18 cellular contexts compared by ENCODE assay signal in genomic region chr21:46356005-46356338, GRCh38. TPM values are rescaled to one million over a fixed set of nuclear protein-coding genes. Genes with fewer than 3 reads are reported as not detected.
DNase-seq lines count a peak whose midpoint lies in the region; ATAC-seq and TF ChIP-seq lines count a peak whose summit lies in the region.
"Had no signal": no experiment of that assay in that cellular context is flagged by ENCODE, and none has a peak within 500 bp of the region (broad histone marks: within the 10 kb centered on the region; RNA-seq: fewer than 3 reads in every experiment).

No MANE protein-coding gene starts in this region.

- H3K27ac ChIP-seq in KMS-11 (peak overlapping the region; percentile 86), OCI-LY1 (ENCODE audit: low read depth, low read length, poor library complexity, severe bottlenecking) (peak overlapping the region; percentile 74), skeletal muscle tissue (ENCODE audit: low read depth, low read length) (peak overlapping the region; percentile 92), sigmoid colon (no peak overlapping the region)
- H3K27ac ChIP-seq: BLaER1 treated with 17β-estradiol and CSF1 and Interleukin-3, amounts not matched to agents 10 nM and 100 nM; GM23248 had no signal

- peaks cover 50% of the 10 kb centered on the region for H3K4me1 ChIP-seq in KMS-11 (ENCODE audit: low read depth, poor library complexity, severe bottlenecking)
- peaks cover 31% of the 10 kb centered on the region for H3K4me1 ChIP-seq in OCI-LY1 (ENCODE audit: insufficient read depth, low read length, severe bottlenecking)
- H3K4me1 ChIP-seq in skeletal muscle tissue (ENCODE audit: control insufficient read depth in 3 of 3, insufficient read depth in 3 of 3, low read length in 3 of 3), result peaks cover 28 to 74% (median 74%) of the 10 kb centered on the region in 3 donors
- H3K4me1 ChIP-seq in sigmoid colon, result no peaks in the 10 kb centered on the region
- H3K4me1 ChIP-seq: BLaER1 treated with 17β-estradiol and CSF1 and Interleukin-3, amounts not matched to agents 10 nM and 100 nM; HAP-1 had no signal

- no peak overlapping the region for H3K4me3 ChIP-seq in KMS-11 (IDR thresholded peaks at IDR 0.05; ENCODE audit: insufficient read depth, low read depth, low read length)
- no peak overlapping the region for H3K4me3 ChIP-seq in OCI-LY1 (ENCODE audit: low read depth, low read length, poor library complexity, severe bottlenecking)
- H3K4me3 ChIP-seq in skeletal muscle tissue (ENCODE audit: low read length in 3 of 3), result no peak overlapping the region
- H3K4me3 ChIP-seq in sigmoid colon, result no peak overlapping the region
- H3K4me3 ChIP-seq: BLaER1 treated with 17β-estradiol and CSF1 and Interleukin-3, amounts not matched to agents 10 nM and 100 nM; GM12878; GM23248; HAP-1 had no signal

- H3K36me3 ChIP-seq in KMS-11 (ENCODE audit: insufficient read depth), result peaks cover 5% of the 10 kb centered on the region; the same call in 1 of the 2 replicates
- peaks cover 73% of the 10 kb centered on the region for H3K36me3 ChIP-seq in OCI-LY1 (ENCODE audit: insufficient read depth, low read length)
- H3K36me3 ChIP-seq in skeletal muscle tissue (ENCODE audit: control insufficient read depth in 3 of 3, insufficient read depth in 3 of 3, low read length in 3 of 3), result peaks cover 68 to 82% (median 80%) of the 10 kb centered on the region in 3 donors
- H3K36me3 ChIP-seq in sigmoid colon, result peaks cover 9 to 92% (median 64%) of the 10 kb centered on the region in 4 donors

- H3K9ac ChIP-seq in KMS-11 (peak overlapping the region; percentile 55; the same call in 1 of the 2 replicates), OCI-LY1 (ENCODE audit: low read length) (no peak overlapping the region; the same call in 1 of the 2 replicates), skeletal muscle tissue (ENCODE audit: low read depth in 1 of 3, low read length in 3 of 3) (peak overlapping the region in 2 of 3 donors; percentile 38 to 74)
- H3K9ac ChIP-seq: BLaER1 treated with 17β-estradiol and CSF1 and Interleukin-3, amounts not matched to agents 10 nM and 100 nM; GM23248 had no signal

- no peak for TF ChIP-seq POLR2A in sigmoid colon (IDR thresholded peaks at IDR 0.05)

- TF ChIP-seq EP300 in sigmoid colon (IDR thresholded peaks at IDR 0.05), result no peak

- H3K9me2 ChIP-seq in OCI-LY1 (ENCODE audit: low read depth, low read length), result no peaks in the 10 kb centered on the region

- TF ChIP-seq CTCF in KMS-11 (conservative IDR thresholded peaks at IDR 0.05; ENCODE audit: low read depth, low read length), result no peak
- TF ChIP-seq CTCF in OCI-LY1 (IDR thresholded peaks at IDR 0.05; ENCODE audit: low read length), result no peak
- no peak for TF ChIP-seq CTCF in sigmoid colon (IDR thresholded peaks at IDR 0.05)

- H2AFZ ChIP-seq in KMS-11 (ENCODE audit: low read depth) (no peak overlapping the region), OCI-LY1 (ENCODE audit: low read length) (no peak overlapping the region)
- H2AFZ ChIP-seq: GM23248 had no signal

- no peak for DNase-seq in NCI-H526 (lab: John Stamatoyannopoulos, UW)
- no peak for DNase-seq in sigmoid colon
- DNase-seq: Calu3; CD8-positive, alpha-beta T cell; DMS 273 treated with DMSO at 0.1 percent for 48 hours; DMS53; DND-41; EL; GM23248 had no signal

- peak overlapping the region; percentile 84 for H3K4me2 ChIP-seq in KMS-11
- H3K4me2 ChIP-seq in OCI-LY1 (ENCODE audit: low read length), result peak overlapping the region; percentile 28; the same call in 1 of the 2 replicates
- H3K4me2 ChIP-seq: BLaER1 treated with 17β-estradiol and CSF1 and Interleukin-3, amounts not matched to agents 10 nM and 100 nM had no signal

- H3K27me3 ChIP-seq in KMS-11 (ENCODE audit: insufficient read depth, low read depth), result no peaks in the 10 kb centered on the region
- no peaks in the 10 kb centered on the region for H3K27me3 ChIP-seq in OCI-LY1 (ENCODE audit: insufficient read depth, low read length)
- H3K27me3 ChIP-seq in skeletal muscle tissue (ENCODE audit: control insufficient read depth in 3 of 3, insufficient read depth in 3 of 3, low read length in 3 of 3), result no peaks in the 10 kb centered on the region
- no peaks in the 10 kb centered on the region for H3K27me3 ChIP-seq in sigmoid colon
- H3K27me3 ChIP-seq: BLaER1 treated with 17β-estradiol and CSF1 and Interleukin-3, amounts not matched to agents 10 nM and 100 nM had no signal

- WGBS in sigmoid colon, 2 donors, result 97 to 98% methylated on average over 13 of the region's 13 CpGs

- intact Hi-C loops in sigmoid colon (cut with DNase I), result no loop called here

- H3F3A ChIP-seq in OCI-LY1 (ENCODE audit: insufficient read depth, low read length), result no peaks in the 10 kb centered on the region

- H3K79me2 ChIP-seq in KMS-11 (ENCODE audit: insufficient read depth, low read depth), result peaks cover 5% of the 10 kb centered on the region; the same call in 1 of the 2 replicates
- no peaks in the 10 kb centered on the region for H3K79me2 ChIP-seq in OCI-LY1 (ENCODE audit: insufficient read depth, low read length)

- ATAC-seq in esophagus mucosa (peak; percentile 5), HG02642 (IDR thresholded peaks at IDR 0.05; ENCODE audit: poor library complexity, unreplicated experiment) (no peak), HG03439 (IDR thresholded peaks at IDR 0.05; ENCODE audit: unreplicated experiment) (no peak)
- ATAC-seq: GM12878 had no signal

- no peaks in the 10 kb centered on the region for H4K20me1 ChIP-seq in KMS-11 (ENCODE audit: insufficient read depth)
- no peaks in the 10 kb centered on the region for H4K20me1 ChIP-seq in OCI-LY1 (ENCODE audit: insufficient read depth, low read length)

- H3K9me3 ChIP-seq in OCI-LY1 (ENCODE audit: low read length) (no peaks in the 10 kb centered on the region), skeletal muscle tissue (ENCODE audit: control insufficient read depth in 3 of 3, low read length in 3 of 3) (no peaks in the 10 kb centered on the region), sigmoid colon (no peaks in the 10 kb centered on the region)
- H3K9me3 ChIP-seq: BLaER1 treated with 17β-estradiol and CSF1 and Interleukin-3, amounts not matched to agents 10 nM and 100 nM; HAP-1 had no signal

RNA-seq across cellular contexts. Expression of gene PCNT, which starts 32.0 kb away (rescaled TPM):
- 18.1 TPM for total RNA-seq in esophagus mucosa
- total RNA-seq in skeletal muscle tissue, result 42.8 TPM
- total RNA-seq in sigmoid colon, result 10 to 100 TPM; 17.4 to 49.6 (median 26.0) TPM
- polyA plus RNA-seq in sigmoid colon, result 10 to 100 TPM in 1 of 3 donors, 1 to 10 TPM in 2; 6.0 to 20.7 (median 6.2) TPM

RNA-seq across cellular contexts. Expression of gene C21orf58, which starts 32.3 kb away (rescaled TPM):
- 4.7 TPM for total RNA-seq in esophagus mucosa
- 3.1 TPM for total RNA-seq in skeletal muscle tissue
- total RNA-seq in sigmoid colon, result 1 to 10 TPM; 1.4 to 4.7 (median 1.9) TPM
- 1 to 10 TPM in 2 of 3 donors, under 1 TPM in 1; 0.92 to 7.4 (median 1.8) TPM for polyA plus RNA-seq in sigmoid colon

Comparison
In these comparisons a context has a peak if more than half of its experiments do, and no peak if none do; other contexts are left out.
1. H3K27ac ChIP-seq: peak in KMS-11 (single experiment), OCI-LY1 (single experiment) and skeletal muscle tissue (single experiment); none in sigmoid colon (0 of 4).